Comparison of ENCODE assay signal across 8 cellular contexts in genomic region chr2:128379021-128380005, GRCh38.
A peak's percentile ranks its signal among the peaks of the same experiment; 100 is the strongest.
DNase-seq lines count a peak whose midpoint lies in the region; ATAC-seq, FAIRE-seq and TF ChIP-seq lines count a peak whose summit lies in the region.

No MANE protein-coding gene starts in this region.

- no peaks in the 10 kb centered on the region for H3K79me2 ChIP-seq in H1 (ENCODE audit: control insufficient read depth in 1 of 2, insufficient read depth in 2 of 2, low read length in 2 of 2)

- H4K8ac ChIP-seq in H1 (ENCODE audit: extremely low read depth, insufficient read depth, low read length): no peak overlapping the region

- H3K4me1 ChIP-seq in H1 (replicated peaks in 1 of 4; ENCODE audit: control insufficient read depth in 3 of 4, insufficient read depth in 4 of 4, low read length in 3 of 4) (peaks cover 0 to 23% (median 7%) of the 10 kb centered on the region in 4 experiments; a peak in 4 of 7 replicates), upper lobe of left lung (peaks cover 49 to 66% (median 55%) of the 10 kb centered on the region in 4 donors)

- no peak overlapping the region for H2BK120ac ChIP-seq in H1 (replicated peaks; ENCODE audit: low read depth, low read length)

- no peak overlapping the region for H3K9ac ChIP-seq in H1 (replicated peaks in 1 of 4; ENCODE audit: extremely low read depth in 1 of 4, low read depth in 3 of 4, low read length in 3 of 4)

- no peak overlapping the region for H3K56ac ChIP-seq in H1 (replicated peaks; ENCODE audit: insufficient read length, low read depth, low read length)

- H2BK20ac ChIP-seq in H1 (ENCODE audit: low read length): 0 out of 2 replicates have a peak overlapping the region, but pooled peaks have one; percentile 48

- POLR2A ChIA-PET in H1 (lab: Charles Lee; ENCODE audit: partially characterized antibody): interaction anchor here (1.0 to 2.4 kb wide), 3 partner anchors 8 to 48 kb away, joined by 3 to 12 read pairs (median 4); no protein-coding TSS in a partner anchor

- no peak for TF ChIP-seq POLR2A in H1 (IDR thresholded peaks at IDR 0.05; ENCODE audit: control extremely low read depth in 1 of 2, low read depth in 2 of 2, low read length in 2 of 2)
- TF ChIP-seq POLR2A in upper lobe of left lung (IDR thresholded peaks at IDR 0.05): peak in 1 of 4 donors; percentile 12

- peak overlapping the region; percentile 18; the same call in 1 of the 2 replicates for H2AFZ ChIP-seq in H1 (ENCODE audit: low read length)

- 71% methylated on average over 22 of the region's 22 CpGs; no CpG with 5 or more reads in 1 of the 2 experiments for WGBS in H1 (ENCODE audit: extremely low coverage in 1 of 2, insufficient coverage in 1 of 2, insufficient read length in 1 of 2, insufficient replicate concordance in 2 of 2, low coverage in 1 of 2, low lambda C conversion rate in 2 of 2, missing lambda C conversion rate in 1 of 2), 2 experiments
- WGBS in upper lobe of left lung, 2 donors: 49 to 61% methylated on average over 19 to 22 of the region's 22 CpGs

- H4K91ac ChIP-seq in H1 (replicated peaks; ENCODE audit: insufficient read length, low read length): peak overlapping the region; percentile 76

- no peaks in the 10 kb centered on the region for H3K23me2 ChIP-seq in H1 (ENCODE audit: low read depth, low read length)

- H3K79me1 ChIP-seq in H1 (ENCODE audit: low read depth, low read length): no peaks in the 10 kb centered on the region

- DNase-seq in NCI-H2171 treated with DMSO at 0.1 percent for 48 hours (lab: John Stamatoyannopoulos, UW) (peak; percentile 8), NCI-H2171 (lab: John Stamatoyannopoulos, UW) (no peak), H1 (ENCODE audit: low read depth in 1 of 2, low spot score in 2 of 2) (no peak), lung microvascular endothelial cell (ENCODE audit: low read depth in 2 of 2) (peak; percentile 33 to 39), upper lobe of left lung (peak; percentile 45 to 82), GM13976 (ENCODE audit: low spot score) (no peak)

- no peak overlapping the region for H4K5ac ChIP-seq in H1 (ENCODE audit: insufficient read length, low read depth, low read length)

- ATAC-seq in upper lobe of left lung (ENCODE audit: low FRiP score in 2 of 2): peak; percentile 69 to 90
- ATAC-seq in HG03159 (IDR thresholded peaks at IDR 0.05; ENCODE audit: unreplicated experiment): no peak
- ATAC-seq in HG03108 (IDR thresholded peaks at IDR 0.05; ENCODE audit: unreplicated experiment): no peak

- TF ChIP-seq EP300 in H1 (IDR thresholded peaks at IDR 0.05; ENCODE audit: borderline replicate concordance in 1 of 2, low read depth in 2 of 2, low read length in 2 of 2): no peak
- TF ChIP-seq EP300 in upper lobe of left lung (IDR thresholded peaks at IDR 0.05): peak in 3 of 4 donors; percentile 50 to 89 (median 83)

- no peak overlapping the region for H3K23ac ChIP-seq in H1 (ENCODE audit: insufficient read length)

- peak overlapping the region; percentile 93; the same call in 1 of the 2 replicates for H2AK5ac ChIP-seq in H1 (ENCODE audit: low read depth, low read length)

- peak overlapping the region; percentile 95; the same call in 1 of the 2 replicates for H2BK15ac ChIP-seq in H1 (ENCODE audit: low read length)

- no peak overlapping the region for H3K4me3 ChIP-seq in H1 (ENCODE audit: extremely low read depth in 1 of 4, insufficient read depth in 2 of 4, low read depth in 3 of 4, low read length in 4 of 4)
- H3K4me3 ChIP-seq in upper lobe of left lung: no peak overlapping the region

- in situ Hi-C loops in GM13976 (cut with MboI; ENCODE audit: low sequenced_read_pairs, unreplicated experiment): no loop called here

- peak overlapping the region; percentile 43 for H3K18ac ChIP-seq in H1 (ENCODE audit: extremely low read depth, low read length)

- peak overlapping the region in 1 of 2 experiments; percentile 30; a peak in 1 of 4 replicates for H3K4me2 ChIP-seq in H1 (ENCODE audit: insufficient read depth in 1 of 2, low read depth in 2 of 2, low read length in 2 of 2)

- no peak for TF ChIP-seq CTCF in H1 (IDR thresholded peaks at IDR 0.05; ENCODE audit: control extremely low read depth in 1 of 3, insufficient read depth in 1 of 3, low read depth in 1 of 3, low read length in 3 of 3)
- no peak for TF ChIP-seq CTCF in upper lobe of left lung (IDR thresholded peaks at IDR 0.05)
- no peak for TF ChIP-seq CTCF in GM13976 (IDR thresholded peaks at IDR 0.05; ENCODE audit: borderline replicate concordance, control extremely low read depth, extremely low read depth, insufficient read depth, missing control alignments)

- H3K4ac ChIP-seq in H1 (replicated peaks; ENCODE audit: insufficient read length, low read depth, low read length): no peak overlapping the region

- no peak overlapping the region for H3K14ac ChIP-seq in H1 (ENCODE audit: insufficient read length)

- CTCF ChIA-PET in H1 (lab: Charles Lee; ENCODE audit: partially characterized antibody): interaction anchor here (0.6 to 5.6 kb wide), 7 partner anchors 9 to 79 kb away, joined by 3 to 29 read pairs (median 4); no protein-coding TSS in a partner anchor

- H3K9me3 ChIP-seq in H1 (ENCODE audit: insufficient read depth in 2 of 2, low read depth in 1 of 2, low read length in 1 of 2) (no peaks in the 10 kb centered on the region), upper lobe of left lung (no peaks in the 10 kb centered on the region)

- H2BK5ac ChIP-seq in H1 (ENCODE audit: low read depth, low read length): peak overlapping the region; percentile 52; the same call in 1 of the 2 replicates

- H3K36me3 ChIP-seq in H1 (ENCODE audit: control insufficient read depth in 2 of 4, insufficient read depth in 4 of 4, low read length in 3 of 4) (no peaks in the 10 kb centered on the region), upper lobe of left lung (no peaks in the 10 kb centered on the region)

- no peaks in the 10 kb centered on the region for H4K20me1 ChIP-seq in H1 (replicated peaks in 1 of 2; ENCODE audit: control insufficient read depth in 1 of 2, insufficient read depth in 2 of 2, low read length in 2 of 2)

- H3K27me3 ChIP-seq in H1 (replicated peaks in 1 of 4; ENCODE audit: control insufficient read depth in 3 of 4, extremely low read depth in 1 of 4, insufficient read depth in 3 of 4, low read length in 3 of 4): peaks cover 0 to 5% (median 0%) of the 10 kb centered on the region in 4 experiments; a peak in 4 of 7 replicates
- H3K27me3 ChIP-seq in upper lobe of left lung: no peaks in the 10 kb centered on the region

- no peak for FAIRE-seq in H1 (lab: Jason Lieb, UNC)

- peak overlapping the region; percentile 60; the same call in 1 of the 2 replicates for H2BK12ac ChIP-seq in H1 (ENCODE audit: low read depth, low read length)

- no peak for TF ChIP-seq RAD21 in H1 (IDR thresholded peaks at IDR 0.05 in 1 of 2, conservative IDR thresholded peaks at IDR 0.05 in 1 of 2; ENCODE audit: low read depth in 2 of 2, low read length in 2 of 2)

- no peak overlapping the region for H3K27ac ChIP-seq in H1 (ENCODE audit: low read depth, low read length)
- H3K27ac ChIP-seq in upper lobe of left lung: peak overlapping the region; percentile 65 to 84 (median 80)

TF ChIP-seq in H1, 55 proteins besides CTCF, POLR2A, EP300 and RAD21:
- TF ChIP-seq SIX5 (IDR thresholded peaks at IDR 0.05; ENCODE audit: low read depth, low read length): no peak
- 0 out of 2 replicates have a peak, but pooled peaks have one; percentile 21 for TF ChIP-seq TEAD4 (IDR thresholded peaks at IDR 0.05; ENCODE audit: low read depth, low read length)
- TF ChIP-seq E2F6 (IDR thresholded peaks at IDR 0.05): 0 out of 2 replicates have a peak, but pooled peaks have one; percentile 19
- TF ChIP-seq GTF2F1 (IDR thresholded peaks at IDR 0.05; ENCODE audit: borderline replicate concordance, low read depth, low read length): no peak

Comparison
In these comparisons a context has a peak if more than half of its experiments do, and no peak if none do; other contexts are left out.
1. DNase-seq: peak in NCI-H2171 treated with DMSO at 0.1 percent for 48 hours (single experiment), lung microvascular endothelial cell (2 of 2) and upper lobe of left lung (2 of 2); none in NCI-H2171 (single experiment), H1 (0 of 2) and GM13976 (single experiment).
2. ATAC-seq: peak in upper lobe of left lung (2 of 2); none in HG03159 (single experiment) and HG03108 (single experiment).